Comparison of ENCODE assay signal across 9 cellular contexts in the genomic region with DNA sequence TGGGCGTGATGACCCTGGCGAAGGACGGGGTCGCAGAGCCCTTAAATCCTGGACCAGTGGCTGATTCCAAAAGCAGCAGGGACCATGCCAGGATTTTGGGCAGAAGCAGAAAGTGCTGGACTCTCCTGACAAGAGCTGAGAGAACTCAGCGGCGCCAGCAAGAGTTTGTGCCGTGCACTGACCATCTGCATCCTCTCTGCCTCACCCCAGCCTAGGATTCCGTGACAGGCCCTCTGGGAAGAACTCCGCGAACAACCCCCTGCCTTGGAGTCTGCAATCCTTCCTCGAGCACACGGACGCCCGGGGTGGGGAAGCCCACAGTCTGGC. TPM values are rescaled to one million over a fixed set of nuclear protein-coding genes. Genes with fewer than 3 reads are reported as not detected.
DNase-seq lines count a peak whose midpoint lies in the region; ATAC-seq and TF ChIP-seq lines count a peak whose summit lies in the region.
"Had no signal": no experiment of that assay in that cellular context is flagged by ENCODE, and none has a peak within 500 bp of the region (broad histone marks: within the 10 kb centered on the region; RNA-seq: fewer than 3 reads in every experiment).

No MANE protein-coding gene starts in this region.

- intact Hi-C loops in psoas muscle (cut with DNase I): loop anchor here in 1 of 2 donors (5.0 kb wide), 1 partner anchor 34 kb away; no protein-coding TSS in a partner anchor

- no peak overlapping the region for H3K27ac ChIP-seq in SJSA1
- H3K27ac ChIP-seq in gastroesophageal sphincter: peak overlapping the region in 3 of 4 donors; percentile 85 to 90 (median 88)
- H3K27ac ChIP-seq in psoas muscle: peak overlapping the region; percentile 88

- H3K4me1 ChIP-seq in ES-I3 (ENCODE audit: insufficient read depth, low read length) (peaks cover 20% of the 10 kb centered on the region), SJSA1 (replicated peaks) (peaks cover 15% of the 10 kb centered on the region), gastroesophageal sphincter (peaks cover 0 to 37% (median 13%) of the 10 kb centered on the region in 3 donors), psoas muscle (peaks cover 27% of the 10 kb centered on the region)

- TF ChIP-seq POLR2A in gastroesophageal sphincter (IDR thresholded peaks at IDR 0.05): no peak

- TF ChIP-seq EP300 in gastroesophageal sphincter (IDR thresholded peaks at IDR 0.05): no peak

- peak overlapping the region; percentile 93 for H3K4me3 ChIP-seq in SJSA1
- H3K4me3 ChIP-seq in gastroesophageal sphincter: peak overlapping the region; percentile 88 to 100
- peak overlapping the region; percentile 87 for H3K4me3 ChIP-seq in psoas muscle

- DNase-seq in SJSA1 (ENCODE audit: low read depth in 1 of 2, low spot score in 2 of 2) (no peak), psoas muscle (no peak)

- 53% methylated on average over 4 of the region's 14 CpGs; no CpG with 5 or more reads in 1 of the 2 donors for WGBS in gastroesophageal sphincter (ENCODE audit: low coverage in 1 of 2), 2 donors
- 21 to 28% (median 26%) methylated on average over 14 of the region's 14 CpGs for WGBS in psoas muscle, 3 donors

- H3K9ac ChIP-seq in ES-I3 (ENCODE audit: low read depth, low read length): peak overlapping the region; percentile 83

- H3K9me3 ChIP-seq in ES-I3 (ENCODE audit: control insufficient read depth, insufficient read depth, low read length) (no peaks in the 10 kb centered on the region; the same call in 1 of the 2 replicates), SJSA1 (replicated peaks) (0 out of 2 replicates have a peak, but pooled peaks cover 6% of the 10 kb centered on the region), gastroesophageal sphincter (no peaks in the 10 kb centered on the region), psoas muscle (no peaks in the 10 kb centered on the region)

- peak; percentile 28 for ATAC-seq in gastroesophageal sphincter
- peak; percentile 12 to 48 (median 34) for ATAC-seq in psoas muscle
- ATAC-seq in HG03457 (IDR thresholded peaks at IDR 0.05; ENCODE audit: unreplicated experiment): no peak
- ATAC-seq in HG03095 (IDR thresholded peaks at IDR 0.05; ENCODE audit: unreplicated experiment): no peak
- no peak for ATAC-seq in GM21515 (IDR thresholded peaks at IDR 0.05; ENCODE audit: unreplicated experiment)
- no peak for ATAC-seq in HG02973 (IDR thresholded peaks at IDR 0.05; ENCODE audit: unreplicated experiment)

- TF ChIP-seq CTCF in gastroesophageal sphincter (IDR thresholded peaks at IDR 0.05) (no peak), psoas muscle (IDR thresholded peaks at IDR 0.05) (no peak)

- H3K27me3 ChIP-seq in SJSA1 (replicated peaks) (peaks cover 9% of the 10 kb centered on the region), gastroesophageal sphincter (no peaks in the 10 kb centered on the region), psoas muscle (ENCODE audit: insufficient read depth in 3 of 3, low read length in 2 of 3) (no peaks in the 10 kb centered on the region)

- 0 out of 2 replicates have a peak, but pooled peaks cover 3% of the 10 kb centered on the region for H3K36me3 ChIP-seq in ES-I3 (ENCODE audit: insufficient read depth, low read length)
- peaks cover 41% of the 10 kb centered on the region for H3K36me3 ChIP-seq in SJSA1
- H3K36me3 ChIP-seq in gastroesophageal sphincter: peaks cover 0 to 28% of the 10 kb centered on the region in 2 donors
- peaks cover 10 to 31% of the 10 kb centered on the region in 2 donors for H3K36me3 ChIP-seq in psoas muscle (ENCODE audit: insufficient read depth in 1 of 2, low read depth in 1 of 2)

RNA-seq across cellular contexts. Expression of gene NDUFV1, which starts 0.6 kb away (rescaled TPM):
- 308 and 343 TPM in 2 replicates for total RNA-seq in SJSA1 (2014; rRNA removed; shearing (Covaris generic))
- total RNA-seq in gastroesophageal sphincter (100 to 1,000 TPM; 154 to 249 (median 180) TPM), psoas muscle (100 to 1,000 TPM; 250 to 413 (median 364) TPM)
- 100 to 1,000 TPM; 248 to 340 (median 287) TPM for polyA plus RNA-seq in psoas muscle

RNA-seq across cellular contexts. Expression of gene GSTP1, which starts 22.5 kb away (rescaled TPM):
- 2,425 and 2,720 TPM in 2 replicates for total RNA-seq in SJSA1 (2014; rRNA removed; shearing (Covaris generic))
- total RNA-seq in gastroesophageal sphincter: 100 to 1,000 TPM; 514 to 845 (median 628) TPM
- 100 to 1,000 TPM; 224 to 364 (median 274) TPM for total RNA-seq in psoas muscle
- polyA plus RNA-seq in psoas muscle: 100 to 1,000 TPM; 279 to 410 (median 383) TPM

RNA-seq across cellular contexts. Expression of gene NUDT8, which starts 23.6 kb away (rescaled TPM):
- total RNA-seq in SJSA1 (2014; rRNA removed; shearing (Covaris generic)): 7.4 and 14.0 TPM in 2 replicates
- total RNA-seq in gastroesophageal sphincter (10 to 100 TPM in 1 of 4 donors, 1 to 10 TPM in 3; 2.4 to 18.5 (median 4.6) TPM), psoas muscle (10 to 100 TPM; 19.0 to 37.0 (median 31.8) TPM)
- 10 to 100 TPM; 28.5 to 52.2 (median 48.9) TPM for polyA plus RNA-seq in psoas muscle

RNA-seq across cellular contexts. Expression of gene TBX10, which starts 33.5 kb away (rescaled TPM):
- total RNA-seq in SJSA1 (2014; rRNA removed; shearing (Covaris generic)): not detected in 2 replicates
- total RNA-seq in gastroesophageal sphincter: not detected
- not detected for total RNA-seq in psoas muscle
- polyA plus RNA-seq in psoas muscle: under 1 TPM in 1 of 3 donors, not detected in 2; 0.01 TPM
- total RNA-seq: LHCN-M2 had no signal

RNA-seq across cellular contexts. Expression of gene ACY3, which starts 44.4 kb away (rescaled TPM):
- total RNA-seq in SJSA1 (2014; rRNA removed; shearing (Covaris generic)): not detected in 2 replicates
- not detected for total RNA-seq in gastroesophageal sphincter
- total RNA-seq in psoas muscle: not detected
- polyA plus RNA-seq in psoas muscle: under 1 TPM in 1 of 3 donors, not detected in 2; 0.04 TPM

Comparison
In these comparisons a context has a peak if more than half of its experiments do, and no peak if none do; other contexts are left out.
1. ATAC-seq: peak in gastroesophageal sphincter (single experiment) and psoas muscle (4 of 4); none in HG03457 (single experiment), HG03095 (single experiment), GM21515 (single experiment) and HG02973 (single experiment).
2. Peak in every context shown above with its lines, with median percentiles within 50 percentile points of each other: H3K4me3 ChIP-seq.